In genomic region chr1:246308533-246309075, GRCh38 we compare ENCODE assay signal across 18 cellular contexts.
"Had no signal": no experiment of that assay in that cellular context is flagged by ENCODE, and none has a peak within 500 bp of the region (broad histone marks: within the 10 kb centered on the region; RNA-seq: fewer than 3 reads in every experiment).

No MANE protein-coding gene starts in this region.

- H3K36me3 ChIP-seq: esophagus squamous epithelium, left ventricle myocardium inferior, pancreas had no signal

- H3K4me1 ChIP-seq: esophagus squamous epithelium, foreskin keratinocyte, left ventricle myocardium inferior, pancreas had no signal

- H3K27me3 ChIP-seq: esophagus squamous epithelium, foreskin keratinocyte, pancreas had no signal

- ATAC-seq: foreskin keratinocyte; left cardiac atrium; natural killer cell treated with Interleukin-12 subunit alpha and Interleukin-12 subunit beta and Interleukin-15 and Interleukin-18, amount 100 ng/mL, for 72 hours; pancreas; right cardiac atrium had no signal

- H3K4me2 ChIP-seq: smooth muscle cell had no signal

- DNase-seq: dermis blood vessel endothelial cell; esophagus squamous epithelium; foreskin keratinocyte; immature natural killer cell; left cardiac atrium; left ventricle myocardium inferior; mesenchymal stem cell; midbrain; occipital lobe; pancreas; right cardiac atrium; stimulated activated CD4-positive, alpha-beta T cell treated with anti-CD3 and anti-CD28 coated beads, Interleukin-2, amount 100 ng/mL, for 48 hours; stimulated activated naive CD4-positive, alpha-beta T cell treated with Interleukin-2 at 50 U/mL for 16 hours; trophoblast cell had no signal

- H3K4me3 ChIP-seq: esophagus squamous epithelium, left ventricle myocardium inferior, lung, pancreas, smooth muscle cell had no signal

- H3K27ac ChIP-seq: esophagus squamous epithelium, foreskin keratinocyte, left ventricle myocardium inferior, pancreas had no signal

- FAIRE-seq: keratinocyte had no signal

- H3K9me3 ChIP-seq: esophagus squamous epithelium, left ventricle myocardium inferior, pancreas had no signal
